ENCODE assay signal across 12 cellular contexts in genomic region chr10:79135790-79136189, GRCh38.
A peak's percentile ranks its signal among the peaks of the same experiment; 100 is the strongest.
DNase-seq lines count a peak whose midpoint lies in the region; ATAC-seq and TF ChIP-seq lines count a peak whose summit lies in the region.
"Had no signal": no experiment of that assay in that cellular context is flagged by ENCODE, and none has a peak within 500 bp of the region (broad histone marks: within the 10 kb centered on the region; RNA-seq: fewer than 3 reads in every experiment).

No MANE protein-coding gene starts in this region.

- no peak overlapping the region for H3K14ac ChIP-seq in neuronal stem cell (ENCODE audit: low read length)

- H3K79me1 ChIP-seq in neuronal stem cell (ENCODE audit: low read depth, low read length): peaks cover 4% of the 10 kb centered on the region

- no peak overlapping the region for H2AK5ac ChIP-seq in neuronal stem cell (ENCODE audit: low read depth, low read length)

- TF ChIP-seq POLR2A in Peyer's patch (IDR thresholded peaks at IDR 0.05): no peak

- H3K4me3 ChIP-seq in AG04450 (ENCODE audit: low read depth, low read length): no peak overlapping the region
- no peak overlapping the region for H3K4me3 ChIP-seq in HL-60 (replicated peaks; ENCODE audit: insufficient read depth, low read length)
- H3K4me3 ChIP-seq in neuronal stem cell (ENCODE audit: low read length in 2 of 2): no peak overlapping the region
- H3K4me3 ChIP-seq in Peyer's patch: no peak overlapping the region

- H2BK12ac ChIP-seq in neuronal stem cell (ENCODE audit: low read length): no peak overlapping the region

- whole genome bisulfite sequencing in neuronal stem cell (ENCODE audit: extremely low coverage in 2 of 2, insufficient read length in 2 of 2, insufficient replicate concordance in 1 of 2), 2 donors: no CpG with 5 or more reads among the region's 9 CpGs

- H3K27me3 Mint-ChIP-seq in effector memory CD8-positive, alpha-beta T cell: no peaks in the 10 kb centered on the region

- no peak for ATAC-seq in effector memory CD8-positive, alpha-beta T cell (replicated peaks)
- ATAC-seq in GM18867 (IDR thresholded peaks at IDR 0.05; ENCODE audit: unreplicated experiment): no peak

- H3K4me1 ChIP-seq in neuronal stem cell (ENCODE audit: control insufficient read depth in 2 of 2, insufficient read depth in 1 of 2, low read depth in 1 of 2, low read length in 2 of 2) (peaks cover 45 to 49% of the 10 kb centered on the region in 2 donors), Peyer's patch (peaks cover 0 to 36% (median 15%) of the 10 kb centered on the region in 4 donors)

- H3K36me3 Mint-ChIP-seq in effector memory CD8-positive, alpha-beta T cell (ENCODE audit: insufficient read depth): peaks cover 8% of the 10 kb centered on the region

- H2BK120ac ChIP-seq in neuronal stem cell (ENCODE audit: low read depth, low read length): no peak overlapping the region

- CTCF ChIA-PET in AG04450 (lab: Charles Lee): no interaction called here

- H3K4ac ChIP-seq in neuronal stem cell (ENCODE audit: low read length): no peak overlapping the region

- POLR2A ChIA-PET in AG04450 (lab: Yijun Ruan, JAX): no interaction called here

- H3K9me3 ChIP-seq in AG04450 (ENCODE audit: control insufficient read depth, insufficient read depth, low read length): no peaks in the 10 kb centered on the region
- H3K9me3 ChIP-seq in neuronal stem cell (replicated peaks in 1 of 2; ENCODE audit: control insufficient read depth in 2 of 2, insufficient read depth in 1 of 2, low read depth in 1 of 2, low read length in 2 of 2): no peaks in the 10 kb centered on the region
- no peaks in the 10 kb centered on the region for H3K9me3 ChIP-seq in Peyer's patch

- no peak overlapping the region for H4K91ac ChIP-seq in neuronal stem cell (ENCODE audit: low read depth, low read length, poor library complexity)

- H3K4me1 Mint-ChIP-seq in effector memory CD8-positive, alpha-beta T cell (ENCODE audit: low read depth in 2 of 2): peaks cover 30 to 31% of the 10 kb centered on the region in 2 donors

- DNase-seq in AG04450 (ENCODE audit: low read depth, low spot score) (no peak), HL-60 (ENCODE audit: low read depth in 1 of 2, low spot score in 1 of 2) (no peak), neuronal stem cell (ENCODE audit: low spot score) (no peak), hippocampal formation (lab: John Stamatoyannopoulos, UW) (no peak), Peyer's patch (no peak), NCI-H524 treated with DMSO at 0.1 percent for 48 hours (lab: John Stamatoyannopoulos, UW) (no peak)
- DNase-seq in effector memory CD8-positive, alpha-beta T cell: no peak
- DNase-seq: Calu3, NCI-H187 treated with DMSO at 0.1 percent for 48 hours, small intestine had no signal

- H3K9me3 Mint-ChIP-seq in effector memory CD8-positive, alpha-beta T cell: no peaks in the 10 kb centered on the region
- H3K9me3 Mint-ChIP-seq: T-helper 1 cell treated with Interleukin-12 subunit alpha and Interleukin-12 subunit beta and Interleukin-4 antibody, amounts not matched to agents 30 μg/mL and 1 μg/mL, for 36 hours had no signal

- peak overlapping the region in 1 of 2 donors; percentile 79 for H3K4me3 Mint-ChIP-seq in effector memory CD8-positive, alpha-beta T cell

- H2BK15ac ChIP-seq in neuronal stem cell (ENCODE audit: low read length): no peak overlapping the region

- no peaks in the 10 kb centered on the region for H3K27me3 ChIP-seq in AG04450 (ENCODE audit: control insufficient read depth, insufficient read depth, low read length)
- H3K27me3 ChIP-seq in HL-60 (ENCODE audit: insufficient read depth, poor library complexity, severe bottlenecking): no peaks in the 10 kb centered on the region
- no peaks in the 10 kb centered on the region for H3K27me3 ChIP-seq in neuronal stem cell (ENCODE audit: control insufficient read depth in 3 of 3, insufficient read depth in 3 of 3, low read depth in 1 of 3, low read length in 3 of 3)
- H3K27me3 ChIP-seq in Peyer's patch: no peaks in the 10 kb centered on the region

- H2AFZ ChIP-seq in neuronal stem cell (ENCODE audit: low read length): no peak overlapping the region

- peak overlapping the region; percentile 93 for H3K27ac Mint-ChIP-seq in effector memory CD8-positive, alpha-beta T cell

- no peak overlapping the region for H3K23ac ChIP-seq in neuronal stem cell (ENCODE audit: low read depth, low read length, poor library complexity)

- H3K36me3 ChIP-seq in neuronal stem cell (replicated peaks in 1 of 2; ENCODE audit: control insufficient read depth in 2 of 2, insufficient read depth in 2 of 2, low read length in 2 of 2) (peaks cover 19 to 66% of the 10 kb centered on the region in 2 donors), Peyer's patch (peaks cover 0 to 25% (median 0%) of the 10 kb centered on the region in 3 donors)

- peak overlapping the region; percentile 23 for H3K18ac ChIP-seq in neuronal stem cell (ENCODE audit: low read length)

- H3K27ac ChIP-seq in AG04450 (ENCODE audit: low read depth, low read length) (peak overlapping the region; percentile 77), HL-60 (replicated peaks) (peak overlapping the region; percentile 77), neuronal stem cell (replicated peaks; ENCODE audit: low read length) (no peak overlapping the region), Peyer's patch (peak overlapping the region in 2 of 4 donors; percentile 8 to 25)

- H4K8ac ChIP-seq in neuronal stem cell (ENCODE audit: low read depth, low read length): no peak overlapping the region

- H3K4me2 ChIP-seq in neuronal stem cell (ENCODE audit: insufficient read depth, low read length, poor library complexity, severe bottlenecking): no peak overlapping the region

- H3K9ac ChIP-seq in neuronal stem cell (ENCODE audit: low read depth, low read length, poor library complexity): no peak overlapping the region

- H2BK5ac ChIP-seq in neuronal stem cell (ENCODE audit: low read length): no peak overlapping the region

- TF ChIP-seq CTCF in AG04450 (IDR thresholded peaks at IDR 0.05; ENCODE audit: low read depth, low read length) (no peak), HL-60 (IDR thresholded peaks at IDR 0.05; ENCODE audit: insufficient read depth, low read length) (no peak), Peyer's patch (IDR thresholded peaks at IDR 0.05) (no peak)
